13 cellular contexts compared by ENCODE assay signal in the genomic region with DNA sequence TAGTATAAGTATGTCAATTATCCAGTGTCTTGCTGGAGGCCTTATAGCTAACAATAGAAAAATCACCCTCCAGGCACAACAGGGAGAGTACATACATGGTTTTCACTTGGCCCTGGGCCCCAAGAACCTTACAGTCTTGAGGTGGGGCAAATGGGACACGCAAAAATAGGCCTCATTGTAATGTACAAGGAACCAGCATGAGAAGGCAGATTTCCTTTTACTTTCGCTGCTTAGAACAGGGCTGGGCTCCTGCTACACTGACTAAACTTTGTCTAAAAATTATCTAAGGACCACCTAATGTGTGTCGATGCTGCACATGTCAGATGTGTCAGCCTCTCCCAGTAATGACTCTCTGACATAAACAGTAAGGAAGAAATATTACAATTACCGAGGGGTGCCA.
"Had no signal": no experiment of that assay in that cellular context is flagged by ENCODE, and none has a peak within 500 bp of the region (broad histone marks: within the 10 kb centered on the region; RNA-seq: fewer than 3 reads in every experiment).

No MANE protein-coding gene starts in this region.

- H3K9me3 Mint-ChIP-seq: activated B cell treated with CpG ODN at 0.5 μM for 24 hours; activated CD4-positive, alpha-beta T cell treated with anti-CD3 and anti-CD28 coated beads, Interleukin-2, amount 10 ng/mL, durations not matched to agents 24 days and 14 days; activated naive CD4-positive, alpha-beta T cell treated with anti-CD3 and anti-CD28 coated beads, Interleukin-2, amount 10 ng/mL, durations not matched to agents 7 days and 5 days; activated T-helper 2 cell treated with anti-CD3 and anti-CD28 coated beads, Interferon-gamma antibody, Interleukin-2, Interleukin-4, amounts not matched to agents 10 μg/mL and 5 μg/mL and 100 μg/mL, durations not matched to agents 14 hours and 24 hours and 36 hours; T-helper 1 cell treated with Interleukin-12 subunit alpha and Interleukin-12 subunit beta and Interleukin-4 antibody, amounts not matched to agents 30 μg/mL and 1 μg/mL, for 36 hours had no signal

- H3K27ac Mint-ChIP-seq: activated B cell treated with CpG ODN at 0.5 μM for 24 hours; activated CD4-positive, alpha-beta T cell treated with anti-CD3 and anti-CD28 coated beads, Interleukin-2, amount 10 ng/mL, durations not matched to agents 24 days and 14 days; activated naive CD4-positive, alpha-beta T cell treated with anti-CD3 and anti-CD28 coated beads, Interleukin-2, amount 10 ng/mL, durations not matched to agents 7 days and 5 days; activated T-helper 2 cell treated with anti-CD3 and anti-CD28 coated beads, Interferon-gamma antibody, Interleukin-2, Interleukin-4, amounts not matched to agents 10 μg/mL and 5 μg/mL and 100 μg/mL, durations not matched to agents 14 hours and 24 hours and 36 hours; memory B cell; progenitor cell of endocrine pancreas; T-helper 1 cell treated with Interleukin-12 subunit alpha and Interleukin-12 subunit beta and Interleukin-4 antibody, amounts not matched to agents 30 μg/mL and 1 μg/mL, for 36 hours had no signal

- H3K4me1 Mint-ChIP-seq: activated B cell treated with CpG ODN at 0.5 μM for 24 hours; activated CD4-positive, alpha-beta T cell treated with anti-CD3 and anti-CD28 coated beads, Interleukin-2, amount 10 ng/mL, durations not matched to agents 24 days and 14 days; activated naive CD4-positive, alpha-beta T cell treated with anti-CD3 and anti-CD28 coated beads, Interleukin-2, amount 10 ng/mL, durations not matched to agents 7 days and 5 days; memory B cell had no signal

- H3K4me3 Mint-ChIP-seq: activated B cell treated with CpG ODN at 0.5 μM for 24 hours; activated CD4-positive, alpha-beta T cell treated with anti-CD3 and anti-CD28 coated beads, Interleukin-2, amount 10 ng/mL, durations not matched to agents 24 days and 14 days; activated naive CD4-positive, alpha-beta T cell treated with anti-CD3 and anti-CD28 coated beads, Interleukin-2, amount 10 ng/mL, durations not matched to agents 7 days and 5 days; memory B cell; T-helper 1 cell treated with Interleukin-12 subunit alpha and Interleukin-12 subunit beta and Interleukin-4 antibody, amounts not matched to agents 30 μg/mL and 1 μg/mL, for 36 hours had no signal

- H3K4me3 ChIP-seq: colonic mucosa had no signal

- H3K36me3 Mint-ChIP-seq: activated naive CD4-positive, alpha-beta T cell treated with anti-CD3 and anti-CD28 coated beads, Interleukin-2, amount 10 ng/mL, durations not matched to agents 7 days and 5 days; memory B cell had no signal

- H3K27me3 Mint-ChIP-seq: activated CD4-positive, alpha-beta T cell treated with anti-CD3 and anti-CD28 coated beads, Interleukin-2, amount 10 ng/mL, durations not matched to agents 24 days and 14 days; activated naive CD4-positive, alpha-beta T cell treated with anti-CD3 and anti-CD28 coated beads, Interleukin-2, amount 10 ng/mL, durations not matched to agents 7 days and 5 days had no signal

- H3K27ac ChIP-seq: colonic mucosa, neutrophil had no signal

- H3K27me3 ChIP-seq: colonic mucosa had no signal

- H3K9me3 ChIP-seq: colonic mucosa, neutrophil had no signal

- H3K4me1 ChIP-seq: colonic mucosa had no signal

- H3K36me3 ChIP-seq: colonic mucosa, neutrophil had no signal

- DNase-seq: activated B cell treated with CpG ODN at 0.5 μM for 24 hours; activated CD4-positive, alpha-beta T cell treated with anti-CD3 and anti-CD28 coated beads, Interleukin-2, amount 10 ng/mL, durations not matched to agents 24 days and 14 days; activated naive CD4-positive, alpha-beta T cell treated with anti-CD3 and anti-CD28 coated beads, Interleukin-2, amount 10 ng/mL, durations not matched to agents 7 days and 5 days; colonic mucosa; effector CD4-positive, alpha-beta T cell; SHP77; stimulated activated CD4-positive, alpha-beta T cell treated with anti-CD3 and anti-CD28 coated beads, Interleukin-2, amount 100 ng/mL, for 24 hours; stimulated activated naive CD4-positive, alpha-beta T cell treated with Interleukin-2 at 50 U/mL for 16 hours had no signal
